In the genomic region with DNA sequence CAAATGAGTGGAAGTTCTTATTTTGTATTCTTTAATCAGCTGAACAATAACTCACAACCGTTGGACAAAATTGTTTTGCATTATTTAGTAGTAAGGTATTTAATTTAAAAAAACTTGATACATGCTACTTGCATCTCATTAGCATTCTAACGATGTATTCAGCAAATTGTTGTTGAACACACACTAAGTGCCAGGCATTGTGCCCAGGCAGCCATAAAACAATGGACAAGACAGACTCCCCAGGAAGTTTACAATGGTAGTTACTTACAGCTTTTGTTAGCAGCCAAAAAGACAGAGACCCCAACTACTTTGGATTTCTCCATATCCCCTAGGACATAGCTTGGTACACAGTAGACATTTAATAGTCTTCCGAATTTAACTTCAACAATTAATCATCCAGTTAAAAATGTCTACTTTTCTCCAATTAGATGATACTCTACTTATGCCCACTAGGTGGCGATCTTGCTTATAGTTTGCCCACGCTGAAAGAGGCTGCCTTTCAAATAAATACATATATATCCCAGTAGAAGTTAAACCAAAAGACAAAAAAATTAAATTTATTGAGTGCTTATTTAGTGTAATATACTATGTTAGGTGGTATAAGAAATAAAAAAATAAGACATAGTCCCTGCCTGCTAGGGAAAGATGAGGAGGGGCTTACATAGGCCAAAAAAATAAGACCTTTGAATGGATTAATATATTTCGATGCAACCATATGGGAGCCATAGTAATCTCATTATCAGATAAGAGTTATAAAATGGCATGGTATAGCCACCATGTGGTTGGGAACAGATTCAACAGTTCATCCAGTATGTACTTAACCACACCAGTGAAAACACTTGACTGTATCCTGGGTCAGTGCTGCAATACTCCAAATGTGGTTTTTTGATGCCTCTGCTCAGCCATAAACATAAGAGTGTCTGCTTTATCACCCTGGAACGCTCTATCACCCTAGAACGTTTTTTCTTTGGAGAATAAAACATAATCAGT, we compare ENCODE assay signal across 8 cellular contexts. TPM values are rescaled to one million over a fixed set of nuclear protein-coding genes. Genes with fewer than 3 reads are reported as not detected.
DNase-seq lines count a peak whose midpoint lies in the region; ATAC-seq and TF ChIP-seq lines count a peak whose summit lies in the region.

No MANE protein-coding gene starts in this region.

- H3K9me3 Mint-ChIP-seq in activated T-cell treated with anti-CD3 and anti-CD28 coated beads, Interleukin-2, amount 50 U/mL, for 72 hours, result no peaks in the 10 kb centered on the region
- no peaks in the 10 kb centered on the region for H3K9me3 Mint-ChIP-seq in activated T-cell treated with anti-CD3 and anti-CD28 coated beads, Interleukin-2, amount 50 U/mL, for 4 hours

- ATAC-seq in activated T-cell treated with anti-CD3 and anti-CD28 coated beads, Interleukin-2, amount 50 U/mL, for 72 hours (replicated peaks in 1 of 2), result peak; percentile 9 to 32
- ATAC-seq in activated T-cell treated with anti-CD3 and anti-CD28 coated beads, Interleukin-2, amount 50 U/mL, for 4 hours, result no peak
- ATAC-seq in Panc1 (no peak), mucosa of descending colon (peak; percentile 41), HG03045 (IDR thresholded peaks at IDR 0.05; ENCODE audit: unreplicated experiment) (no peak), GM18502 (IDR thresholded peaks at IDR 0.05; ENCODE audit: poor library complexity, unreplicated experiment) (no peak)

- TF ChIP-seq CTCF in KMS-11 (conservative IDR thresholded peaks at IDR 0.05; ENCODE audit: low read depth, low read length) (peak; percentile 88), Panc1 (IDR thresholded peaks at IDR 0.05) (peak; percentile 72; the same call in 1 of the 2 replicates), coronary artery (IDR thresholded peaks at IDR 0.05) (peak; percentile 48), mucosa of descending colon (IDR thresholded peaks at IDR 0.05) (peak; percentile 46)

- peaks cover 49% of the 10 kb centered on the region for H3K27me3 Mint-ChIP-seq in activated T-cell treated with anti-CD3 and anti-CD28 coated beads, Interleukin-2, amount 50 U/mL, for 72 hours (ENCODE audit: low read depth)
- H3K27me3 Mint-ChIP-seq in activated T-cell treated with anti-CD3 and anti-CD28 coated beads, Interleukin-2, amount 50 U/mL, for 4 hours (ENCODE audit: low read depth), result peaks cover 54% of the 10 kb centered on the region

- peaks cover 16% of the 10 kb centered on the region; the same call in 1 of the 2 replicates for H3K79me2 ChIP-seq in KMS-11 (ENCODE audit: insufficient read depth, low read depth)

- in situ Hi-C loops in Panc1 (cut with HindIII; ENCODE audit: low pct_unique_long_range_greater_than_20kb, low sequenced_read_pairs), result no loop called here

- no peaks in the 10 kb centered on the region for H3K36me3 ChIP-seq in KMS-11 (ENCODE audit: insufficient read depth)
- no peaks in the 10 kb centered on the region for H3K36me3 ChIP-seq in Panc1 (ENCODE audit: control insufficient read depth, insufficient read depth, low read length)
- H3K36me3 ChIP-seq in mucosa of descending colon (ENCODE audit: low read depth), result no peaks in the 10 kb centered on the region

- peaks cover 0 to 2% of the 10 kb centered on the region in 2 donors for H3K36me3 Mint-ChIP-seq in activated T-cell treated with anti-CD3 and anti-CD28 coated beads, Interleukin-2, amount 50 U/mL, for 72 hours (ENCODE audit: insufficient read depth in 2 of 2)
- H3K36me3 Mint-ChIP-seq in activated T-cell treated with anti-CD3 and anti-CD28 coated beads, Interleukin-2, amount 50 U/mL, for 4 hours (ENCODE audit: insufficient read depth), result no peaks in the 10 kb centered on the region

- H3K9me3 ChIP-seq in Panc1 (ENCODE audit: control insufficient read depth, insufficient read depth, low read depth, low read length), result no peaks in the 10 kb centered on the region
- H3K9me3 ChIP-seq in mucosa of descending colon, result no peaks in the 10 kb centered on the region

- no peak overlapping the region for H3K27ac Mint-ChIP-seq in activated T-cell treated with anti-CD3 and anti-CD28 coated beads, Interleukin-2, amount 50 U/mL, for 72 hours

- CTCF ChIA-PET in Panc1 (lab: Charles Lee), result interaction anchor here (0.8 to 0.9 kb wide), 2 partner anchors 206 to 515 kb away, joined by 3 read pairs; no protein-coding TSS in a partner anchor

- H3K27me3 ChIP-seq in KMS-11 (ENCODE audit: insufficient read depth, low read depth) (no peaks in the 10 kb centered on the region), Panc1 (ENCODE audit: control insufficient read depth, insufficient read depth, low read length) (peaks cover 5% of the 10 kb centered on the region)

- POLR2A ChIA-PET in Panc1 (lab: Charles Lee), result no interaction called here

- no peak overlapping the region for H3K4me3 Mint-ChIP-seq in activated T-cell treated with anti-CD3 and anti-CD28 coated beads, Interleukin-2, amount 50 U/mL, for 72 hours
- no peak overlapping the region for H3K4me3 Mint-ChIP-seq in activated T-cell treated with anti-CD3 and anti-CD28 coated beads, Interleukin-2, amount 50 U/mL, for 4 hours

- H2AFZ ChIP-seq in KMS-11 (ENCODE audit: low read depth), result no peak overlapping the region

- H3K4me3 ChIP-seq in KMS-11 (IDR thresholded peaks at IDR 0.05; ENCODE audit: insufficient read depth, low read depth, low read length) (no peak overlapping the region), Panc1 (ENCODE audit: low read depth in 2 of 2, low read length in 2 of 2) (no peak overlapping the region), coronary artery (no peak overlapping the region), mucosa of descending colon (no peak overlapping the region)

- no peak overlapping the region for H3K9ac ChIP-seq in KMS-11

- intact Hi-C loops in Panc1 (cut with micrococcal nuclease; ENCODE audit: unreplicated experiment), result loop anchor here (1.0 to 10.0 kb wide), 4 partner anchors 206 to 650 kb away; no protein-coding TSS in a partner anchor
- intact Hi-C loops in mucosa of descending colon (cut with DNase I, micrococcal nuclease), result loop anchor here in 1 of 2 donors (5.0 kb wide), 1 partner anchor 651 kb away; no protein-coding TSS in a partner anchor

- no peaks in the 10 kb centered on the region for H4K20me1 ChIP-seq in KMS-11 (ENCODE audit: insufficient read depth)

- no TSS peak for BruUV-seq in Panc1 (replicated peaks; lab: Mats Ljungman, UMichigan)

- DNase-seq in activated T-cell treated with anti-CD3 and anti-CD28 coated beads, Interleukin-2, amount 50 U/mL, for 72 hours, result peak; percentile 10 to 24
- DNase-seq in activated T-cell treated with anti-CD3 and anti-CD28 coated beads, Interleukin-2, amount 50 U/mL, for 4 hours, result no peak
- DNase-seq in Panc1 (ENCODE audit: low read depth, low spot score) (no peak), coronary artery (ENCODE audit: low spot score) (no peak), mucosa of descending colon (peak in 1 of 3 donors; percentile 27)

- H3K4me1 ChIP-seq in KMS-11 (ENCODE audit: low read depth, poor library complexity, severe bottlenecking) (peaks cover 45% of the 10 kb centered on the region), Panc1 (ENCODE audit: control insufficient read depth, insufficient read depth, low read length) (peaks cover 27% of the 10 kb centered on the region), mucosa of descending colon (ENCODE audit: low read depth) (peaks cover 10% of the 10 kb centered on the region)

- peak overlapping the region; percentile 5; the same call in 1 of the 2 replicates for H3K4me2 ChIP-seq in KMS-11

- peaks cover 4% of the 10 kb centered on the region for H3K4me1 Mint-ChIP-seq in activated T-cell treated with anti-CD3 and anti-CD28 coated beads, Interleukin-2, amount 50 U/mL, for 72 hours (ENCODE audit: low read depth)
- H3K4me1 Mint-ChIP-seq in activated T-cell treated with anti-CD3 and anti-CD28 coated beads, Interleukin-2, amount 50 U/mL, for 4 hours (ENCODE audit: low read depth), result peaks cover 13% of the 10 kb centered on the region

- H3K27ac ChIP-seq in KMS-11, result no peak overlapping the region; the same call in 1 of the 2 replicates
- H3K27ac ChIP-seq in Panc1 (ENCODE audit: low read length), result 0 out of 2 replicates have a peak overlapping the region, but pooled peaks have one; percentile 1
- no peak overlapping the region for H3K27ac ChIP-seq in coronary artery

RNA-seq across cellular contexts. Expression of gene FJX1, which starts 2.1 kb away (rescaled TPM):
- total RNA-seq in activated T-cell treated with anti-CD3 and anti-CD28 coated beads, Interleukin-2, amount 50 U/mL, for 72 hours, result under 1 TPM; 0.46 to 0.89 TPM
- 1 to 10 TPM; 1.5 to 2.7 (median 1.6) TPM for total RNA-seq in activated T-cell treated with anti-CD3 and anti-CD28 coated beads, Interleukin-2, amount 50 U/mL, for 4 hours
- total RNA-seq in Panc1 (2021; ENCODE audit: unreplicated experiment) (31.1 TPM), mucosa of descending colon (1 to 10 TPM in 1 of 3 donors, under 1 TPM in 2; 0.36 to 1.7 (median 0.84) TPM)
- 21.8 TPM for polyA plus RNA-seq in Panc1 (2012; ENCODE audit: insufficient read length)

RNA-seq across cellular contexts. Expression of gene TRIM44, which starts 46.4 kb away (rescaled TPM):
- total RNA-seq in activated T-cell treated with anti-CD3 and anti-CD28 coated beads, Interleukin-2, amount 50 U/mL, for 72 hours, result 10 to 100 TPM; 45.8 to 53.1 TPM
- total RNA-seq in activated T-cell treated with anti-CD3 and anti-CD28 coated beads, Interleukin-2, amount 50 U/mL, for 4 hours, result 10 to 100 TPM; 38.6 to 48.5 (median 45.3) TPM
- 80.3 TPM for total RNA-seq in Panc1 (2021; ENCODE audit: unreplicated experiment)
- 51.1 TPM for polyA plus RNA-seq in Panc1 (2012; ENCODE audit: insufficient read length)
- total RNA-seq in mucosa of descending colon, result 10 to 100 TPM; 43.0 to 83.6 (median 43.9) TPM

Comparison
In these comparisons a context has a peak if more than half of its experiments do, and no peak if none do; other contexts are left out.
1. ATAC-seq: peak in activated T-cell treated with anti-CD3 and anti-CD28 coated beads, Interleukin-2, amount 50 U/mL, for 72 hours (2 of 2) and mucosa of descending colon (single experiment); none in activated T-cell treated with anti-CD3 and anti-CD28 coated beads, Interleukin-2, amount 50 U/mL, for 4 hours (0 of 2), Panc1 (single experiment), HG03045 (single experiment) and GM18502 (single experiment).
2. DNase-seq: peak in activated T-cell treated with anti-CD3 and anti-CD28 coated beads, Interleukin-2, amount 50 U/mL, for 72 hours (2 of 2); none in activated T-cell treated with anti-CD3 and anti-CD28 coated beads, Interleukin-2, amount 50 U/mL, for 4 hours (single experiment), Panc1 (single experiment) and coronary artery (single experiment).
3. Peak in every context shown above with its lines, with median percentiles within 50 percentile points of each other: CTCF ChIP-seq.